Comparison of ENCODE assay signal across 20 cellular contexts in the genomic region with DNA sequence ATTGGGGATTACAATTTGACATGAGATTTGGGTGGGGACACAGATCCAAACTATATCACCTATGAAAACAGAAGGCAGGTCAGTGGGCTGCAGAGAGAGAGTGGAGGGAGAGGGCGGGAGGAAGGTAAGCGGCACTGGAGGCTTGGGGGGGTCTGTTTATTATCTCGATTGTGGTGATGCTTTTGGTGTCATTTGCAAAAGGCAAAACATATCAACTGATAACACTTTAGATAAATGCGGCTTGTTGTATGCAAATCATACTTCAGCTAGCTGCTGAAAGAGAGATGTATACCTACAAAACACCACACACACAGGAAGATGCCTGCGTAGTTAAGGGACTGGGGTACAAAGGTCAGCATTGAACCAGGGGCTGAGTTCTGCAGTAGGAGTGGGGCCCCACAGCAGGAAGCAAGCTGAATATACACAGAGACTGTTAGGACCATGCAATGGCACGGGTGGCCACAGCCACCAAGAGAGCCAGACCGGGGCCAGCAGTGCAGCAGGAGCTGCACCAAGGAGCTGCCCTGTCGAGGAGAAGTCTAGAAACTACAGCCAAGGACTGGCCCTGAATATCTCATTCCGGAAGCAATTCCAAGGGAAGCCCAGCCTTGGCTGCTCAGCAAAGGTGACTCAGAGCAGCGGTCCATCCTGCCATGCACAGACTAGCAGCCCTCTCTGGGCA.
"Had no signal": no experiment of that assay in that cellular context is flagged by ENCODE, and none has a peak within 500 bp of the region (broad histone marks: within the 10 kb centered on the region; RNA-seq: fewer than 3 reads in every experiment).

No MANE protein-coding gene starts in this region.

- H3K4me1 ChIP-seq: parathyroid adenoma had no signal

- H3K36me3 ChIP-seq: ascending aorta, gastrocnemius medialis, heart left ventricle, right lobe of liver, thoracic aorta, upper lobe of right lung had no signal

- H3K27me3 Mint-ChIP-seq: activated naive CD4-positive, alpha-beta T cell treated with anti-CD3 and anti-CD28 coated beads, Interleukin-2, amount 50 U/mL, for 24 hours; stimulated activated memory B cell treated with anti-CD40 and anti-IgM and Interleukin-4, amounts not matched to agents 10 μg/mL and 1 μg/mL and 100 μg/mL, for 72 hours had no signal

- H3K9me3 Mint-ChIP-seq: activated naive CD4-positive, alpha-beta T cell treated with anti-CD3 and anti-CD28 coated beads, Interleukin-2, amount 50 U/mL, for 24 hours had no signal

- H3K27ac ChIP-seq: ascending aorta, coronary artery, gastrocnemius medialis, heart left ventricle, parathyroid adenoma, right lobe of liver, thoracic aorta, upper lobe of right lung had no signal

- H3K4me3 ChIP-seq: ascending aorta, coronary artery, gastrocnemius medialis, heart left ventricle, right lobe of liver, smooth muscle cell, thoracic aorta, upper lobe of right lung had no signal

- H3K9me3 ChIP-seq: gastrocnemius medialis, right lobe of liver, upper lobe of right lung had no signal

- H3K27ac Mint-ChIP-seq: activated CD4-positive, alpha-beta T cell treated with anti-CD3 and anti-CD28 coated beads for 36 hours; activated naive CD4-positive, alpha-beta T cell treated with anti-CD3 and anti-CD28 coated beads, Interleukin-2, amount 50 U/mL, for 24 hours; activated T-cell treated with anti-CD3 and anti-CD28 coated beads, Interleukin-2, amount 50 U/mL, for 24 hours; natural killer cell treated with Interleukin-12 subunit alpha and Interleukin-12 subunit beta and Interleukin-15 and Interleukin-18, amount 100 ng/mL, for 72 hours; stimulated activated memory B cell treated with anti-CD40 and anti-IgM and Interleukin-4, amounts not matched to agents 10 μg/mL and 1 μg/mL and 100 μg/mL, for 72 hours; WTC11 had no signal

- ATAC-seq: activated CD4-positive, alpha-beta T cell treated with anti-CD3 and anti-CD28 coated beads for 36 hours; gastrocnemius medialis; heart left ventricle; natural killer cell treated with Interleukin-12 subunit alpha and Interleukin-12 subunit beta and Interleukin-15 and Interleukin-18, amount 100 ng/mL, for 72 hours; right lobe of liver; stimulated activated memory B cell treated with anti-CD40 and anti-IgM and Interleukin-4, amounts not matched to agents 10 μg/mL and 1 μg/mL and 100 μg/mL, for 72 hours; upper lobe of right lung; WTC11 had no signal

- DNase-seq: activated CD4-positive, alpha-beta T cell treated with anti-CD3 and anti-CD28 coated beads for 36 hours; activated CD4-positive, alpha-beta T cell treated with anti-CD3 and anti-CD28 coated beads, Interleukin-2, amount 50 U/mL, for 48 hours; activated effector memory CD4-positive, alpha-beta T cell treated with Interleukin-2 at 50 U/mL for 16 hours; activated T-cell treated with anti-CD3 and anti-CD28 coated beads, Interleukin-2, amount 50 U/mL, for 24 hours; gastrocnemius medialis; heart left ventricle; immature natural killer cell; stimulated activated CD4-positive, alpha-beta T cell treated with anti-CD3 and anti-CD28 coated beads, Interleukin-4, amount 100 ng/mL, for 4 hours; T-helper 2 cell; upper lobe of right lung had no signal

- H3K4me3 Mint-ChIP-seq: activated CD4-positive, alpha-beta T cell treated with anti-CD3 and anti-CD28 coated beads for 36 hours; activated T-cell treated with anti-CD3 and anti-CD28 coated beads, Interleukin-2, amount 50 U/mL, for 24 hours; natural killer cell treated with Interleukin-12 subunit alpha and Interleukin-12 subunit beta and Interleukin-15 and Interleukin-18, amount 100 ng/mL, for 72 hours; stimulated activated memory B cell treated with anti-CD40 and anti-IgM and Interleukin-4, amounts not matched to agents 10 μg/mL and 1 μg/mL and 100 μg/mL, for 72 hours; WTC11 had no signal

- H3K27me3 ChIP-seq: ascending aorta, heart left ventricle, right lobe of liver had no signal
